ENCODE assay signal across 8 cellular contexts in genomic region chr1:84772428-84772943, GRCh38.
DNase-seq lines count a peak whose midpoint lies in the region; ATAC-seq and TF ChIP-seq lines count a peak whose summit lies in the region.

No MANE protein-coding gene starts in this region.

- peak; percentile 60 for DNase-seq in AG09319 (ENCODE audit: extremely low read depth, low read depth)
- peak; percentile 75 for DNase-seq in NCI-H748 (lab: John Stamatoyannopoulos, UW; ENCODE audit: unreplicated experiment)
- DNase-seq in activated CD4-positive, alpha-beta T cell treated with anti-CD3 and anti-CD28 coated beads, Interleukin-2, amount 50 U/mL, for 4 hours = peak; percentile 60 to 67
- peak; percentile 81 for DNase-seq in ecto neural progenitor cell (ENCODE audit: low spot score)
- DNase-seq in memory B cell (ENCODE audit: low spot score in 2 of 2) = peak; percentile 68 to 69
- DNase-seq in stimulated activated CD8-positive, alpha-beta memory T cell treated with anti-CD3 and anti-CD28 coated beads, Interleukin-2, amount 100 ng/mL, for 1 hour (ENCODE audit: low read depth in 2 of 2) = peak; percentile 33 to 56

- no peak overlapping the region for H3K4me3 Mint-ChIP-seq in memory B cell

- no peaks in the 10 kb centered on the region for H3K4me1 Mint-ChIP-seq in memory B cell

- H3K9me3 Mint-ChIP-seq in memory B cell = no peaks in the 10 kb centered on the region

- H3K27ac Mint-ChIP-seq in memory B cell = no peak overlapping the region

- peak; percentile 96 for TF ChIP-seq CTCF in AG09319 (IDR thresholded peaks at IDR 0.05; ENCODE audit: low read depth, low read length)

- ATAC-seq in GM18873 (IDR thresholded peaks at IDR 0.05; ENCODE audit: low FRiP score, unreplicated experiment) (peak; percentile 58), HG03354 (IDR thresholded peaks at IDR 0.05; ENCODE audit: poor library complexity, severe bottlenecking, unreplicated experiment) (peak; percentile 89), memory B cell (ENCODE audit: low read depth) (peak; percentile 80)

- peaks cover 11% of the 10 kb centered on the region for H3K27me3 Mint-ChIP-seq in memory B cell

- H3K36me3 Mint-ChIP-seq in memory B cell = no peaks in the 10 kb centered on the region

Comparison
In these comparisons a context has a peak if more than half of its experiments do, and no peak if none do; other contexts are left out.
1. Peak in every context shown above with its lines: DNase-seq and ATAC-seq.